In the genomic region with DNA sequence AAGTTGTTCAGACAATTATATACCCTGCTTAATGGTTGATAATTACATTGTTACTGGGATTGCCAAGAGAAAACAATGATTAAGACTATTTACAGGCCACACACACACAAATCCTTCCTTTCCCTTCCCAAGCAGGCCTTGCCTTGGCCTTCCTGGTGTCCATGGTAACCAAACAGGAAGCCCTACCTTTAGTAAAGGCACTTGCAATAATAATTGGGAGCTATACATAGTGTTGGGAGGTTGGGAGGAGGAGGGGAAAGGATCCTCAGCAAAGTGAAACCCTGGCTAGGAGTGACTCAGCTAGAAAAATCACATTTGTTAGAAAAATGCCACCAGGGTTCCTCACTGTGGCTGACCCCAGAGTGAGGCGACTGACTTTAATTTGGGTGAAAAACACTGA, we compare ENCODE assay signal across 8 cellular contexts.
DNase-seq lines count a peak whose midpoint lies in the region; ATAC-seq, FAIRE-seq and TF ChIP-seq lines count a peak whose summit lies in the region.

No MANE protein-coding gene starts in this region.

- H3K4me1 ChIP-seq in endodermal cell (ENCODE audit: control insufficient read depth, insufficient read depth, low read length): peaks cover 8% of the 10 kb centered on the region
- peaks cover 11% of the 10 kb centered on the region for H3K4me1 ChIP-seq in BE2C
- H3K4me1 ChIP-seq in Karpas-422 (ENCODE audit: low read length): peaks cover under 1% of the 10 kb centered on the region

- H3K27me3 Mint-ChIP-seq in endodermal cell (ENCODE audit: insufficient read depth): peaks cover 3% of the 10 kb centered on the region
- H3K27me3 Mint-ChIP-seq in natural killer cell treated with Interleukin-12 subunit alpha and Interleukin-12 subunit beta and Interleukin-15 and Interleukin-18, amount 100 ng/mL, for 72 hours: peaks cover 26% of the 10 kb centered on the region in 2 donors

- H4K20me1 ChIP-seq in Karpas-422 (ENCODE audit: insufficient read depth, low read depth, low read length): no peaks in the 10 kb centered on the region

- DNase-seq in GM12891 (ENCODE audit: insufficient read length, low spot score) (no peak), NCI-H2196 (lab: John Stamatoyannopoulos, UW; ENCODE audit: unreplicated experiment) (peak; percentile 71), endodermal cell (no peak), posterior vena cava (ENCODE audit: low spot score) (peak; percentile 1), BE2C (no peak), Karpas-422 (no peak)
- DNase-seq in natural killer cell treated with Interleukin-12 subunit alpha and Interleukin-12 subunit beta and Interleukin-15 and Interleukin-18, amount 100 ng/mL, for 72 hours (ENCODE audit: low spot score): no peak

- no peaks in the 10 kb centered on the region for H3K9me2 ChIP-seq in Karpas-422 (replicated peaks; ENCODE audit: insufficient read depth, low read length)

- H3K9ac ChIP-seq in endodermal cell (ENCODE audit: extremely low read depth, low read length, poor library complexity, severe bottlenecking) (no peak overlapping the region), Karpas-422 (ENCODE audit: low read length) (no peak overlapping the region)

- peaks cover 19% of the 10 kb centered on the region for H3K4me1 Mint-ChIP-seq in endodermal cell
- peaks cover 2 to 9% of the 10 kb centered on the region in 2 donors for H3K4me1 Mint-ChIP-seq in natural killer cell treated with Interleukin-12 subunit alpha and Interleukin-12 subunit beta and Interleukin-15 and Interleukin-18, amount 100 ng/mL, for 72 hours (ENCODE audit: low read depth in 2 of 2)

- H3K4me2 ChIP-seq in Karpas-422 (ENCODE audit: low read depth, low read length, poor library complexity, severe bottlenecking): no peak overlapping the region

- intact Hi-C loops in posterior vena cava (cut with DNase I): no loop called here

- H3K27ac ChIP-seq in endodermal cell (ENCODE audit: low read depth, low read length) (no peak overlapping the region), Karpas-422 (ENCODE audit: low read length) (no peak overlapping the region)

- no peak overlapping the region for H2AFZ ChIP-seq in Karpas-422 (ENCODE audit: low read length)

- no peak overlapping the region for H3K4me3 Mint-ChIP-seq in endodermal cell
- no peak overlapping the region for H3K4me3 Mint-ChIP-seq in natural killer cell treated with Interleukin-12 subunit alpha and Interleukin-12 subunit beta and Interleukin-15 and Interleukin-18, amount 100 ng/mL, for 72 hours

- no peak for ATAC-seq in HG03460 (IDR thresholded peaks at IDR 0.05; ENCODE audit: unreplicated experiment)
- ATAC-seq in natural killer cell treated with Interleukin-12 subunit alpha and Interleukin-12 subunit beta and Interleukin-15 and Interleukin-18, amount 100 ng/mL, for 72 hours: no peak

- FAIRE-seq in GM12891 (lab: Jason Lieb, UNC): peak; percentile 63

- 87% methylated on average over 1 of the region's 1 CpG; no CpG with 5 or more reads in 1 of the 2 experiments for WGBS in endodermal cell (ENCODE audit: insufficient coverage in 1 of 2, insufficient read length in 1 of 2), 2 experiments

- H3K4me3 ChIP-seq in endodermal cell (ENCODE audit: low read length) (no peak overlapping the region), BE2C (ENCODE audit: low read depth, low read length) (no peak overlapping the region), Karpas-422 (ENCODE audit: low read length) (no peak overlapping the region)

- H3K27ac Mint-ChIP-seq in endodermal cell: peak overlapping the region; percentile 64
- no peak overlapping the region for H3K27ac Mint-ChIP-seq in natural killer cell treated with Interleukin-12 subunit alpha and Interleukin-12 subunit beta and Interleukin-15 and Interleukin-18, amount 100 ng/mL, for 72 hours

- H3K27me3 ChIP-seq in endodermal cell (ENCODE audit: control insufficient read depth, insufficient read depth, low read length, poor library complexity, severe bottlenecking): no peaks in the 10 kb centered on the region
- no peaks in the 10 kb centered on the region for H3K27me3 ChIP-seq in BE2C
- H3K27me3 ChIP-seq in Karpas-422 (ENCODE audit: low read length): no peaks in the 10 kb centered on the region

- H3K79me2 ChIP-seq in Karpas-422 (ENCODE audit: low read length): no peaks in the 10 kb centered on the region

- no peak for TF ChIP-seq CTCF in endodermal cell (conservative IDR thresholded peaks at IDR 0.05)
- TF ChIP-seq CTCF in BE2C (IDR thresholded peaks at IDR 0.05; ENCODE audit: low read depth, low read length): no peak

- H3K9me3 ChIP-seq in endodermal cell (ENCODE audit: control insufficient read depth, low read length) (no peaks in the 10 kb centered on the region), BE2C (no peaks in the 10 kb centered on the region), Karpas-422 (ENCODE audit: low read length) (no peaks in the 10 kb centered on the region)

- H3K36me3 Mint-ChIP-seq in endodermal cell (ENCODE audit: low read depth): no peaks in the 10 kb centered on the region
- no peaks in the 10 kb centered on the region for H3K36me3 Mint-ChIP-seq in natural killer cell treated with Interleukin-12 subunit alpha and Interleukin-12 subunit beta and Interleukin-15 and Interleukin-18, amount 100 ng/mL, for 72 hours

- H3K36me3 ChIP-seq in endodermal cell (ENCODE audit: control insufficient read depth, insufficient read depth, low read length): no peaks in the 10 kb centered on the region
- no peaks in the 10 kb centered on the region for H3K36me3 ChIP-seq in BE2C
- peaks cover 12% of the 10 kb centered on the region for H3K36me3 ChIP-seq in Karpas-422 (ENCODE audit: insufficient read depth, low read length)

- H3K9me3 Mint-ChIP-seq in endodermal cell: no peaks in the 10 kb centered on the region
- H3K9me3 Mint-ChIP-seq in natural killer cell treated with Interleukin-12 subunit alpha and Interleukin-12 subunit beta and Interleukin-15 and Interleukin-18, amount 100 ng/mL, for 72 hours: no peaks in the 10 kb centered on the region

- TF ChIP-seq POLR2A in GM12891 (IDR thresholded peaks at IDR 0.05; ENCODE audit: low read depth, low read length): no peak

TF ChIP-seq in GM12891, 5 proteins besides CTCF, POLR2A, EP300 and RAD21:
- TF ChIP-seq PAX5 (IDR thresholded peaks at IDR 0.05; ENCODE audit: insufficient read depth, low read length, severe bottlenecking): no peak
- TF ChIP-seq SPI1 (IDR thresholded peaks at IDR 0.05; ENCODE audit: low read depth, low read length): no peak
- no peak for TF ChIP-seq POLR2AphosphoS5 (IDR thresholded peaks at IDR 0.05; ENCODE audit: low read depth, low read length)
- TF ChIP-seq TAF1 (IDR thresholded peaks at IDR 0.05; ENCODE audit: low read depth, low read length): no peak
- no peak for TF ChIP-seq POU2F2 (IDR thresholded peaks at IDR 0.05; ENCODE audit: low read depth, low read length)

Comparison
In these comparisons a context has a peak if more than half of its experiments do, and no peak if none do; other contexts are left out.
1. DNase-seq: peak in NCI-H2196 (single experiment) and posterior vena cava (single experiment); none in GM12891 (single experiment), endodermal cell (single experiment), BE2C (single experiment), natural killer cell treated with Interleukin-12 subunit alpha and Interleukin-12 subunit beta and Interleukin-15 and Interleukin-18, amount 100 ng/mL, for 72 hours (single experiment) and Karpas-422 (single experiment).